18 cellular contexts compared by ENCODE assay signal in genomic region chr15:78391781-78392180, GRCh38. TPM values are rescaled to one million over a fixed set of nuclear protein-coding genes. Genes with fewer than 3 reads are reported as not detected.
"Had no signal": no experiment of that assay in that cellular context is flagged by ENCODE, and none has a peak within 500 bp of the region (broad histone marks: within the 10 kb centered on the region; RNA-seq: fewer than 3 reads in every experiment).

No MANE protein-coding gene starts in this region.

- H3K27ac ChIP-seq: HL-60, KMS-11, RWPE1, SJCRH30 had no signal

- H3K36me3 Mint-ChIP-seq: IgD-negative memory B cell had no signal

- ATAC-seq: K562, Panc1, PC-3, Right ventricle myocardium inferior had no signal

- DNase-seq: Kasumi-1; MM.1S; NCI-H446 treated with DMSO at 0.1 percent for 48 hours; NCI-H526; NCI-H82; NK-92 treated with Interleukin-12 subunit alpha and Interleukin-12 subunit beta, amount 100 ng/mL, for 24 hours; PC-3; SJCRH30 had no signal

- H3K4me3 Mint-ChIP-seq: IgD-negative memory B cell had no signal

- H3K4me2 ChIP-seq: KMS-11 had no signal

- FAIRE-seq: HTR-8/SVneo, K562 had no signal

- H3K36me3 ChIP-seq: SJCRH30 had no signal

- H3K4me1 Mint-ChIP-seq: IgD-negative memory B cell had no signal

- H3K9ac ChIP-seq: KMS-11 had no signal

- H3K9me3 Mint-ChIP-seq: IgD-negative memory B cell had no signal

- H3K9me3 ChIP-seq: SJCRH30 had no signal

- H3K4me3 ChIP-seq: K562, SJCRH30 had no signal

RNA-seq across cellular contexts. Expression of gene CRABP1, which starts 51.6 kb away (rescaled TPM):
- total RNA-seq: M059J, OCI-LY7, PC-3, Right ventricle myocardium inferior, SJCRH30 had no signal
- polyA plus RNA-seq: IgD-negative memory B cell, K562 had no signal
